Comparison of ENCODE assay signal across 9 cellular contexts in the genomic region with DNA sequence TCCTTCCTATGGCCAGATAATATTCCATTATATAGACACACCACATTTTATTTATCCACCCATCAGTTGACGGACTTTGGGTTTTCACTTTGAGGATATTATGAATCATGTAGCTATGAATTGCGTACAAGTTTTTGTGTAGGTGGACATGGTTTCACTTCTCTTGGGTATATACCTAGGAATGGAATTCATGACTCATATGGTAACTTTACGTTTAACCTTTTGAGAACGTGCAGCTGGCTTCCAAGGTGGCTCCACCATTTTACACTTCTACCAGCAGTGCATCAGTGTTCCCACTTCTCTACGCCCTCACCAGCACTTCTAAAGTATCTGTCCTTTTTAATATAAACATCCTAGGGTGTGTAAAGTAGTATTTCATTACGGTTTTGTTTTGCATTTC.
DNase-seq lines count a peak whose midpoint lies in the region; ATAC-seq, FAIRE-seq and TF ChIP-seq lines count a peak whose summit lies in the region.
"Had no signal": no experiment of that assay in that cellular context is flagged by ENCODE, and none has a peak within 500 bp of the region (broad histone marks: within the 10 kb centered on the region; RNA-seq: fewer than 3 reads in every experiment).

No MANE protein-coding gene starts in this region.

- DNase-seq in GM12892 (ENCODE audit: insufficient read length): no peak
- DNase-seq in retina: no peak
- no peak for DNase-seq in HuH-7 (ENCODE audit: low spot score)
- no peak for DNase-seq in progenitor cell of endocrine pancreas (ENCODE audit: low spot score, unreplicated experiment)
- no peak for DNase-seq in cerebellar nuclear complex (lab: John Stamatoyannopoulos, UW)
- DNase-seq: SJCRH30 had no signal

- H3K4me1 ChIP-seq in duodenal mucosa (ENCODE audit: control insufficient read depth in 1 of 2, insufficient read depth in 2 of 2, low read length in 2 of 2): peaks cover 57 to 63% of the 10 kb centered on the region in 2 donors
- H3K4me1 ChIP-seq: SJCRH30 had no signal

- no peak overlapping the region for H3K27ac Mint-ChIP-seq in progenitor cell of endocrine pancreas

- ATAC-seq in GM21423 (IDR thresholded peaks at IDR 0.05; ENCODE audit: unreplicated experiment) (peak; percentile 84), HG03460 (IDR thresholded peaks at IDR 0.05; ENCODE audit: unreplicated experiment) (peak; percentile 76)

- H3K4me3 ChIP-seq in duodenal mucosa (ENCODE audit: low read depth in 1 of 2, low read length in 2 of 2): no peak overlapping the region
- H3K4me3 ChIP-seq: SJCRH30 had no signal

- H3K27me3 Mint-ChIP-seq in progenitor cell of endocrine pancreas: no peaks in the 10 kb centered on the region

- peak overlapping the region; percentile 27 for H3K27ac ChIP-seq in duodenal mucosa (ENCODE audit: low read depth, low read length)
- H3K27ac ChIP-seq: SJCRH30 had no signal

- H3K27me3 ChIP-seq in duodenal mucosa (ENCODE audit: control insufficient read depth in 1 of 2, insufficient read depth in 2 of 2, low read length in 2 of 2): no peaks in the 10 kb centered on the region
- H3K27me3 ChIP-seq: SJCRH30 had no signal

- H3K36me3 Mint-ChIP-seq in progenitor cell of endocrine pancreas (ENCODE audit: insufficient read depth): peaks cover 3% of the 10 kb centered on the region

- peak; percentile 100 for FAIRE-seq in GM12892 (lab: Jason Lieb, UNC)

- H3K9me3 Mint-ChIP-seq in progenitor cell of endocrine pancreas (ENCODE audit: low read depth): no peaks in the 10 kb centered on the region

- H3K4me3 Mint-ChIP-seq in progenitor cell of endocrine pancreas (ENCODE audit: low read depth): no peak overlapping the region

- no peak for TF ChIP-seq CTCF in progenitor cell of endocrine pancreas (IDR thresholded peaks at IDR 0.05; ENCODE audit: unreplicated experiment)

- no peak overlapping the region for H3K9ac ChIP-seq in duodenal mucosa (ENCODE audit: low read depth in 1 of 2, low read length in 2 of 2)

- H3K36me3 ChIP-seq in duodenal mucosa (ENCODE audit: control insufficient read depth in 1 of 2, insufficient read depth in 2 of 2, low read length in 2 of 2): no peaks in the 10 kb centered on the region
- H3K36me3 ChIP-seq: SJCRH30 had no signal

- TF ChIP-seq POLR2A in GM12892 (IDR thresholded peaks at IDR 0.05; ENCODE audit: low read depth, low read length): peak; percentile 18; the same call in 1 of the 2 replicates

- no peaks in the 10 kb centered on the region for H3K9me3 ChIP-seq in duodenal mucosa (ENCODE audit: control insufficient read depth in 1 of 2, low read length in 2 of 2)

- peaks cover 24% of the 10 kb centered on the region for H3K4me1 Mint-ChIP-seq in progenitor cell of endocrine pancreas (ENCODE audit: low read depth)
